ENCODE assay signal across 9 cellular contexts in the genomic region with DNA sequence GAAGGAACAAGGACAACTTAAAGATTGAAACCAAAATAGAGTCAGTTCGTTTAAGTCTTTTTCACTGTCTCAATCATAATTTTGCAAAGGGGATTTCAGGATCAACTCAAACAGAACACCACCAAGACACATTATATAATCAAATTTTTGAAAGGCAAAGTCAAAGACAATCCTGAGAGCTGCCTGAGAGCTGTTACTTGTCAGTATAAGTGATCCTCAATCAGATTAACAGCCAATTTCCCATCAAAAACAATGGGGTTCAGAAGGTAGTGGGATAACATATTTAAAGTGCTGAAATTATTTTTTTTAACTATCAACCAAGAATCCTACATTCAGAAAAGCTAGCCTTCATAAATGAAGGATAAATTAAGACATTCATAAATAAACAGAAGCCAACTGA. TPM values are rescaled to one million over a fixed set of nuclear protein-coding genes. Genes with fewer than 3 reads are reported as not detected.
"Had no signal": no experiment of that assay in that cellular context is flagged by ENCODE, and none has a peak within 500 bp of the region (broad histone marks: within the 10 kb centered on the region; RNA-seq: fewer than 3 reads in every experiment).

No MANE protein-coding gene starts in this region.

- ATAC-seq: HepG2 had no signal

- H3K27ac ChIP-seq: HL-60, KMS-11 had no signal

- H3K9ac ChIP-seq: KMS-11 had no signal

- FAIRE-seq: HepG2, HTR-8/SVneo had no signal

- DNase-seq: IMR-90, KBM-7, KG1 had no signal

- H3K4me2 ChIP-seq: KMS-11 had no signal

RNA-seq across cellular contexts. Expression of a gene that starts 19.3 kb away (rescaled TPM):
- total RNA-seq: HepG2, HT1080, IMR-90 had no signal
- polyA plus RNA-seq: HepG2, IgD-negative memory B cell, IMR-90 had no signal
